In genomic region chr9:125143377-125144090, GRCh38 we compare ENCODE assay signal across 8 cellular contexts. TPM values are rescaled to one million over a fixed set of nuclear protein-coding genes. Genes with fewer than 3 reads are reported as not detected.
DNase-seq lines count a peak whose midpoint lies in the region; ATAC-seq, FAIRE-seq and TF ChIP-seq lines count a peak whose summit lies in the region.

Gene SCAI, minus strand, starts transcription at chr9:125143528. Its CDS starts 91 bp downstream, at chr9:125143437.

- no peaks in the 10 kb centered on the region for H3K9me3 ChIP-seq in A549
- H3K9me3 ChIP-seq in iPS-18a (ENCODE audit: control insufficient read depth, low read depth, low read length), result no peaks in the 10 kb centered on the region
- H3K9me3 ChIP-seq in skeletal muscle tissue (ENCODE audit: control insufficient read depth in 3 of 3, low read length in 3 of 3), result no peaks in the 10 kb centered on the region

- H3K27me3 ChIP-seq in brain microvascular endothelial cell (replicated peaks) (no peaks in the 10 kb centered on the region), iPS-18a (ENCODE audit: control insufficient read depth, insufficient read depth, low read length) (no peaks in the 10 kb centered on the region), skeletal muscle tissue (ENCODE audit: control insufficient read depth in 3 of 3, insufficient read depth in 3 of 3, low read length in 3 of 3) (no peaks in the 10 kb centered on the region)

- peaks cover 9% of the 10 kb centered on the region; the same call in 2 of the 3 replicates for H3K4me1 ChIP-seq in A549
- peaks cover 4% of the 10 kb centered on the region for H3K4me1 ChIP-seq in iPS-18a (ENCODE audit: control insufficient read depth, low read depth, low read length)
- peaks cover 8 to 15% (median 9%) of the 10 kb centered on the region in 3 donors for H3K4me1 ChIP-seq in skeletal muscle tissue (ENCODE audit: control insufficient read depth in 3 of 3, insufficient read depth in 3 of 3, low read length in 3 of 3)

- H3K4me3 ChIP-seq in A549, result peak within 1 kb of the TSS; percentile 88
- H3K4me3 ChIP-seq in brain microvascular endothelial cell (ENCODE audit: low read depth, low read length), result peak within 1 kb of the TSS; percentile 67
- H3K4me3 ChIP-seq in iPS-18a (ENCODE audit: low read length), result peak within 1 kb of the TSS; percentile 71
- peak within 1 kb of the TSS; percentile 76 to 84 (median 83) for H3K4me3 ChIP-seq in skeletal muscle tissue (ENCODE audit: low read length in 3 of 3)

- peak; percentile 76 to 78 for TF ChIP-seq RAD21 in A549 (conservative IDR thresholded peaks at IDR 0.05 in 1 of 2, IDR thresholded peaks at IDR 0.05 in 1 of 2)

- no peak for FAIRE-seq in A549 (lab: Jason Lieb, UNC)
- FAIRE-seq in TTC549 (lab: Jason Lieb, UNC), result peak; percentile 76

- in situ Hi-C loops in brain microvascular endothelial cell (cut with HindIII; ENCODE audit: low pct_ligation_motif_present, low sequenced_read_pairs), result no loop called here

- H3K27ac ChIP-seq in A549 (peak within 1 kb of the TSS; percentile 89 to 95), brain microvascular endothelial cell (no peak within 1 kb of the TSS), iPS-18a (ENCODE audit: low read length) (no peak within 1 kb of the TSS), skeletal muscle tissue (ENCODE audit: low read depth, low read length) (no peak within 1 kb of the TSS)

- DNase-seq in A549 (ENCODE audit: low read depth in 1 of 2, low spot score in 1 of 2) (peak; percentile 98 to 99), NCI-H2107 treated with DMSO at 0.1 percent for 48 hours (lab: John Stamatoyannopoulos, UW; ENCODE audit: unreplicated experiment) (peak; percentile 95), brain microvascular endothelial cell (peak; percentile 99)

- 3% methylated on average over 18 of the region's 46 CpGs for WGBS in A549 (ENCODE audit: missing lambda C conversion rate)

- no peak for TF ChIP-seq EP300 in A549 (IDR thresholded peaks at IDR 0.05)

- H3K36me3 ChIP-seq in brain microvascular endothelial cell (replicated peaks), result no peaks in the 10 kb centered on the region
- no peaks in the 10 kb centered on the region for H3K36me3 ChIP-seq in iPS-18a (ENCODE audit: control insufficient read depth, low read depth, low read length)
- no peaks in the 10 kb centered on the region for H3K36me3 ChIP-seq in skeletal muscle tissue (ENCODE audit: control insufficient read depth in 3 of 3, insufficient read depth in 3 of 3, low read length in 3 of 3)

- CTCF ChIA-PET in A549 (lab: Yijun Ruan, JAX), result interaction anchor here (0.5 to 2.2 kb wide), 31 partner anchors 8 to 1359 kb away, joined by 3 to 14 read pairs (median 3); partner anchors contain the start of gene NR6A1

- H3K9ac ChIP-seq in iPS-18a (ENCODE audit: low read length), result peak within 1 kb of the TSS; percentile 66
- H3K9ac ChIP-seq in skeletal muscle tissue (ENCODE audit: low read depth in 1 of 3, low read length in 3 of 3), result peak within 1 kb of the TSS; percentile 76 to 81 (median 81)

- POLR2A ChIA-PET in A549 (lab: Yijun Ruan, JAX), result interaction anchor here (0.7 to 1.3 kb wide), 3 partner anchors 56 to 484 kb away, joined by 3 to 9 read pairs (median 5); partner anchors contain the start of genes ARPC5L and RPL35

- H3K4me2 ChIP-seq in A549, result peak within 1 kb of the TSS; percentile 85

- TF ChIP-seq CTCF in A549 (IDR thresholded peaks at IDR 0.05), result peak; percentile 81
- TF ChIP-seq CTCF in brain microvascular endothelial cell (IDR thresholded peaks at IDR 0.05; ENCODE audit: low read depth, low read length, missing control alignments), result peak; percentile 99

- TF ChIP-seq POLR2A in A549 (IDR thresholded peaks at IDR 0.05; ENCODE audit: low read length), result peak; percentile 55
- peak; percentile 42 for TF ChIP-seq POLR2A in GM18526 (IDR thresholded peaks at IDR 0.05; ENCODE audit: extremely low read depth, insufficient read length)

- ATAC-seq in A549 (peak; percentile 99 to 100), HG03066 (IDR thresholded peaks at IDR 0.05; ENCODE audit: low read depth, unreplicated experiment) (peak; percentile 99)

TF ChIP-seq in A549, 52 proteins besides CTCF, POLR2A, EP300 and RAD21:
- TF ChIP-seq MAX (IDR thresholded peaks at IDR 0.05), result peak; percentile 77
- TF ChIP-seq CHD2 (IDR thresholded peaks at IDR 0.05; ENCODE audit: low read length, partially characterized antibody), result no peak
- no peak for TF ChIP-seq BHLHE40 (IDR thresholded peaks at IDR 0.05; ENCODE audit: low read depth, low read length)
- TF ChIP-seq JUN (IDR thresholded peaks at IDR 0.05), result peak in 1 of 2 experiments; percentile 54; a peak in 2 of 5 replicates
- TF ChIP-seq NPAS2 (CRISPR knock-in tag; IDR thresholded peaks at IDR 0.05; ENCODE audit: borderline replicate concordance), result no peak
- TF ChIP-seq TFCP2L1 (CRISPR knock-in tag; IDR thresholded peaks at IDR 0.05), result no peak
- TF ChIP-seq SMC3 (IDR thresholded peaks at IDR 0.05), result peak; percentile 71; the same call in 2 of the 3 replicates
- no peak for TF ChIP-seq HMGXB4 (CRISPR knock-in tag; IDR thresholded peaks at IDR 0.05; ENCODE audit: borderline replicate concordance)
- TF ChIP-seq, protein P1, sequence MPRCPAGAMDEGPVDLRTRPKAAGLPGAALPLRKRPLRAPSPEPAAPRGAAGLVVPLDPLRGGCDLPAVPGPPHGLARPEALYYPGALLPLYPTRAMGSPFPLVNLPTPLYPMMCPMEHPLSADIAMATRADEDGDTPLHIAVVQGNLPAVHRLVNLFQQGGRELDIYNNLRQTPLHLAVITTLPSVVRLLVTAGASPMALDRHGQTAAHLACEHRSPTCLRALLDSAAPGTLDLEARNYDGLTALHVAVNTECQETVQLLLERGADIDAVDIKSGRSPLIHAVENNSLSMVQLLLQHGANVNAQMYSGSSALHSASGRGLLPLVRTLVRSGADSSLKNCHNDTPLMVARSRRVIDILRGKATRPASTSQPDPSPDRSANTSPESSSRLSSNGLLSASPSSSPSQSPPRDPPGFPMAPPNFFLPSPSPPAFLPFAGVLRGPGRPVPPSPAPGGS (IDR thresholded peaks at IDR 0.05), result 0 out of 3 replicates have a peak, but pooled peaks have one; percentile 26
- peak; percentile 90 for TF ChIP-seq E2F6 (IDR thresholded peaks at IDR 0.05; ENCODE audit: borderline replicate concordance, low read depth)
- TF ChIP-seq, protein P2, sequence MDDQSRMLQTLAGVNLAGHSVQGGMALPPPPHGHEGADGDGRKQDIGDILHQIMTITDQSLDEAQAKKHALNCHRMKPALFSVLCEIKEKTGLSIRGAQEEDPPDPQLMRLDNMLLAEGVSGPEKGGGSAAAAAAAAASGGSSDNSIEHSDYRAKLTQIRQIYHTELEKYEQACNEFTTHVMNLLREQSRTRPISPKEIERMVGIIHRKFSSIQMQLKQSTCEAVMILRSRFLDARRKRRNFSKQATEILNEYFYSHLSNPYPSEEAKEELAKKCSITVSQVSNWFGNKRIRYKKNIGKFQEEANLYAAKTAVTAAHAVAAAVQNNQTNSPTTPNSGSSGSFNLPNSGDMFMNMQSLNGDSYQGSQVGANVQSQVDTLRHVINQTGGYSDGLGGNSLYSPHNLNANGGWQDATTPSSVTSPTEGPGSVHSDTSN (IDR thresholded peaks at IDR 0.05), result peak; percentile 96
- no peak for TF ChIP-seq HOXB5 (CRISPR knock-in tag; IDR thresholded peaks at IDR 0.05)

RNA-seq across cellular contexts. Expression of gene SCAI, which starts in this region (rescaled TPM):
- 5.0 and 6.8 TPM in 2 replicates for polyA plus RNA-seq in A549 (2011; rRNA removed)
- 0.76 and 0.99 TPM in 2 replicates for polyA plus RNA-seq in A549 (2012; cell fraction: cytosol; rRNA removed)
- 0.72 and 1.4 TPM in 2 replicates for polyA plus RNA-seq in A549 (2012; cell fraction: nucleus; rRNA removed)
- 2.1 to 2.3 TPM (median 2.2 TPM) in 3 replicates for polyA plus RNA-seq in A549 (2017; fragmentation: RNase III; extraction: RNeasy Plus Mini Kit Qiagen cat#74134 plus additional on column Dnase treatment)
- 5.9 and 6.3 TPM in 2 replicates for polyA minus RNA-seq in A549 (2011; rRNA and poly(A)+ RNA removed)
- total RNA-seq in skeletal muscle tissue, result 14.6 TPM

Comparison
In these comparisons a context has a peak if more than half of its experiments do, and no peak if none do; other contexts are left out.
1. H3K27ac ChIP-seq: peak in A549 (2 of 2); none in brain microvascular endothelial cell (single experiment), iPS-18a (single experiment) and skeletal muscle tissue (single experiment).
2. Peak in every context shown above with its lines, with median percentiles within 50 percentile points of each other: DNase-seq and H3K4me3 ChIP-seq.